16 cellular contexts compared by ENCODE assay signal in the genomic region with DNA sequence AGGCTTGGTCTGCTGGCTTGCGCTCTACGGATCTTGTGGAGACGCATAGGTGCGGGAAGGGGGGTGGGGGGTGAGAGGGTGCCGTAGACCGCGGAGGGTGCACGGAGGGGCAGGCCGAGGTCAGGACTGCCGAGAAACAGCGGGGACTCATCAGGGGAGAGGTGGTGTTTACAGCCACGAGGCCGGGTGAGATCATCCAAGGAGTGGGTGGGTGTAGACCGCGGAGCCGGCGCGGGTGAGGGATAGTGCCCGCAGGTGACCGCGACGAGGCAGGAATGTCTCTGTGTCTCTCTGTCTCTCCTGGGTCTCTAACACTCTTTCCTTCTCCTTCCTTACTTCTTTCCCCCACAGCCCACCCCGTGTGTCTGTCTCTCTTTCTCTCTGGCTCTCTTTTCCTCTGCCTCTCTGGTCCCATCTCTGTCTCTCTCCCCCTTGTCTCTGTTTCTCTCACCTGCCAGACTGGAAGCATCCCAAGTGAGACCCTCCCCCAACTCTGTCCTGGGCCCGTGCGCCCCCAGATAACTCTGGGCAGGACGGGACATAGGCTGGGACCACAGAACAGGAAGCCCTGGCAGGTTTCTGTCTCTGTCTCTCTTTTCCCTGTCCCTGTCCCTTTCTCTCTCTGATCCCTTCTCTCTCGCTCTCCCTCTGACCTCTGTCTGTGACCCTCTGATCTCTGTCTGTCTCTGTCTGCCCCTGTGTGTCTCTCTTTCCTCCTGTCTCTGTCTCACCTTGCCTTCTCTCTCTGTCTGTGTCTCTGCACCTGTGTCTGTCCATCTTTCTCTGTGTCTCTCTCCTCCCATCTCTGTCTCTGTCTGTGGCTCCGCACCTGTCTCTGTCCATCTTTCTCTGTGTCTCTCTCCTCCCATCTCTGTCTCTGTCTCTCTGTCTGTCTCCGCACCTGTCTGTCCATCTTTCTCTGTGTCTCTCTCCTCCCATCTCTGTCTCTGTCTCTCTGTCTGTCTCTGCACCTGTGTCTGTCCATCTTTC. TPM values are rescaled to one million over a fixed set of nuclear protein-coding genes. Genes with fewer than 3 reads are reported as not detected.
DNase-seq lines count a peak whose midpoint lies in the region; ATAC-seq lines count a peak whose summit lies in the region.
"Had no signal": no experiment of that assay in that cellular context is flagged by ENCODE, and none has a peak within 500 bp of the region (broad histone marks: within the 10 kb centered on the region; RNA-seq: fewer than 3 reads in every experiment).

No MANE protein-coding gene starts in this region.

- ATAC-seq in stimulated activated memory B cell treated with anti-CD40 and anti-IgM and Interleukin-4, amounts not matched to agents 10 μg/mL and 1 μg/mL and 100 μg/mL, for 72 hours, result peak; percentile 67
- ATAC-seq: heart right ventricle had no signal

- no peaks in the 10 kb centered on the region for H3K9me3 Mint-ChIP-seq in activated T-cell treated with anti-CD3 and anti-CD28 coated beads, Interleukin-2, amount 50 U/mL, for 24 hours
- no peaks in the 10 kb centered on the region for H3K9me3 Mint-ChIP-seq in stimulated activated memory B cell treated with anti-CD40 and anti-IgM and Interleukin-4, amounts not matched to agents 10 μg/mL and 1 μg/mL and 100 μg/mL, for 72 hours
- H3K9me3 Mint-ChIP-seq: HFFc6 had no signal

- peaks cover 21% of the 10 kb centered on the region for H3K4me1 ChIP-seq in SJCRH30
- no peaks in the 10 kb centered on the region for H3K4me1 ChIP-seq in HAP-1
- H3K4me1 ChIP-seq: colonic mucosa, right lobe of liver had no signal

- peaks cover 12% of the 10 kb centered on the region for H3K27me3 Mint-ChIP-seq in activated T-cell treated with anti-CD3 and anti-CD28 coated beads, Interleukin-2, amount 50 U/mL, for 24 hours
- H3K27me3 Mint-ChIP-seq in stimulated activated memory B cell treated with anti-CD40 and anti-IgM and Interleukin-4, amounts not matched to agents 10 μg/mL and 1 μg/mL and 100 μg/mL, for 72 hours, result peaks cover 8% of the 10 kb centered on the region

- H3K4me1 Mint-ChIP-seq in activated T-cell treated with anti-CD3 and anti-CD28 coated beads, Interleukin-2, amount 50 U/mL, for 24 hours (ENCODE audit: low read depth), result peaks cover 12% of the 10 kb centered on the region
- peaks cover 17% of the 10 kb centered on the region for H3K4me1 Mint-ChIP-seq in stimulated activated memory B cell treated with anti-CD40 and anti-IgM and Interleukin-4, amounts not matched to agents 10 μg/mL and 1 μg/mL and 100 μg/mL, for 72 hours

- no peak overlapping the region for H3K4me3 Mint-ChIP-seq in activated T-cell treated with anti-CD3 and anti-CD28 coated beads, Interleukin-2, amount 50 U/mL, for 24 hours
- H3K4me3 Mint-ChIP-seq in stimulated activated memory B cell treated with anti-CD40 and anti-IgM and Interleukin-4, amounts not matched to agents 10 μg/mL and 1 μg/mL and 100 μg/mL, for 72 hours, result no peak overlapping the region
- H3K4me3 Mint-ChIP-seq: HFFc6 had no signal

- H3K4me3 ChIP-seq in SJCRH30, result peak overlapping the region; percentile 20
- peak overlapping the region; percentile 4; the same call in 1 of the 2 replicates for H3K4me3 ChIP-seq in iPS-18c (ENCODE audit: insufficient read depth, low read depth, low read length)
- H3K4me3 ChIP-seq in HAP-1, result no peak overlapping the region
- H3K4me3 ChIP-seq: colonic mucosa, heart right ventricle, right lobe of liver, thoracic aorta had no signal

- H3K27me3 ChIP-seq in SJCRH30, result no peaks in the 10 kb centered on the region
- peaks cover 30% of the 10 kb centered on the region for H3K27me3 ChIP-seq in HAP-1 (ENCODE audit: low read depth)
- H3K27me3 ChIP-seq: right lobe of liver had no signal

- in situ Hi-C loops in HAP-1 (cut with MboI; ENCODE audit: low sequenced_read_pairs), result loop anchor here (10.0 to 25.0 kb wide), 2 partner anchors 378 to 551 kb away; partner anchors contain the start of gene NAPSA

- no peaks in the 10 kb centered on the region for H3K9me3 ChIP-seq in SJCRH30 (replicated peaks)
- H3K9me3 ChIP-seq in iPS-18c (ENCODE audit: control insufficient read depth, insufficient read depth, low read length), result no peaks in the 10 kb centered on the region
- no peaks in the 10 kb centered on the region for H3K9me3 ChIP-seq in HAP-1
- H3K9me3 ChIP-seq: colonic mucosa, heart right ventricle, right lobe of liver, thoracic aorta had no signal

- peak overlapping the region; percentile 74 for H3K27ac ChIP-seq in SJCRH30
- H3K27ac ChIP-seq: colonic mucosa, heart right ventricle, right lobe of liver, thoracic aorta had no signal

- H3K36me3 Mint-ChIP-seq in activated T-cell treated with anti-CD3 and anti-CD28 coated beads, Interleukin-2, amount 50 U/mL, for 24 hours (ENCODE audit: low read depth), result no peaks in the 10 kb centered on the region
- H3K36me3 Mint-ChIP-seq in stimulated activated memory B cell treated with anti-CD40 and anti-IgM and Interleukin-4, amounts not matched to agents 10 μg/mL and 1 μg/mL and 100 μg/mL, for 72 hours, result no peaks in the 10 kb centered on the region

- H3K36me3 ChIP-seq in SJCRH30, result no peaks in the 10 kb centered on the region
- H3K36me3 ChIP-seq in HAP-1 (replicated peaks), result no peaks in the 10 kb centered on the region
- H3K36me3 ChIP-seq: colonic mucosa, heart right ventricle, right lobe of liver, thoracic aorta had no signal

- DNase-seq in activated T-cell treated with anti-CD3 and anti-CD28 coated beads, Interleukin-2, amount 50 U/mL, for 24 hours, result peak; percentile 48
- no peak for DNase-seq in activated T-cell treated with anti-CD3 and anti-CD28 coated beads, Interleukin-2, amount 50 U/mL, for 1 hour
- peak; percentile 70 to 93 for DNase-seq in SJCRH30
- no peak for DNase-seq in HUDEP-2 (lab: John Stamatoyannopoulos, UW; ENCODE audit: unreplicated experiment in 76 of 76)
- DNase-seq in SKM-1 treated with dmso at 0.1 percent for 144 hours (lab: John Stamatoyannopoulos, UW; ENCODE audit: unreplicated experiment), result no peak
- DNase-seq in HAP-1 (ENCODE audit: low spot score in 2 of 2), result no peak
- DNase-seq: colonic mucosa, erythroblast, heart right ventricle, HFFc6, right lobe of liver, T1000 had no signal

- no peak overlapping the region for H3K27ac Mint-ChIP-seq in activated T-cell treated with anti-CD3 and anti-CD28 coated beads, Interleukin-2, amount 50 U/mL, for 24 hours
- H3K27ac Mint-ChIP-seq in stimulated activated memory B cell treated with anti-CD40 and anti-IgM and Interleukin-4, amounts not matched to agents 10 μg/mL and 1 μg/mL and 100 μg/mL, for 72 hours, result no peak overlapping the region
- H3K27ac Mint-ChIP-seq: HFFc6 had no signal

RNA-seq across cellular contexts. Expression of gene KLK4, which starts 1.8 kb away (rescaled TPM):
- 0.32 and 0.48 TPM in 2 replicates for total RNA-seq in SJCRH30 (2014; rRNA removed; shearing (Covaris generic))
- total RNA-seq: heart right ventricle, HFFc6, liver, right lobe of liver, thoracic aorta had no signal

RNA-seq across cellular contexts. Expression of gene KLK2, which starts 39.8 kb away (rescaled TPM):
- not detected in 2 replicates for total RNA-seq in SJCRH30 (2014; rRNA removed; shearing (Covaris generic))
- total RNA-seq: colonic mucosa, heart right ventricle, HFFc6, liver, right lobe of liver, thoracic aorta had no signal

RNA-seq across cellular contexts. Expression of gene KLK5, which starts 39.8 kb away (rescaled TPM):
- not detected in 2 replicates for total RNA-seq in SJCRH30 (2014; rRNA removed; shearing (Covaris generic))
- total RNA-seq: colonic mucosa, heart right ventricle, HFFc6, liver, right lobe of liver, thoracic aorta had no signal

RNA-seq across cellular contexts. Expression of gene KLK6, which starts 56.4 kb away (rescaled TPM):
- total RNA-seq in SJCRH30 (2014; rRNA removed; shearing (Covaris generic)), result not detected in 2 replicates
- total RNA-seq: colonic mucosa, heart right ventricle, HFFc6, liver, right lobe of liver, thoracic aorta had no signal

RNA-seq across cellular contexts. Expression of gene KLK3, which starts 58.3 kb away (rescaled TPM):
- total RNA-seq in SJCRH30 (2014; rRNA removed; shearing (Covaris generic)), result not detected in 2 replicates
- total RNA-seq: heart right ventricle, HFFc6, liver, right lobe of liver, thoracic aorta had no signal

Comparison
In these comparisons a context has a peak if more than half of its experiments do, and no peak if none do; other contexts are left out.
1. DNase-seq: peak in activated T-cell treated with anti-CD3 and anti-CD28 coated beads, Interleukin-2, amount 50 U/mL, for 24 hours (single experiment) and SJCRH30 (2 of 2); none in activated T-cell treated with anti-CD3 and anti-CD28 coated beads, Interleukin-2, amount 50 U/mL, for 1 hour (single experiment), HUDEP-2 (0 of 76), SKM-1 treated with dmso at 0.1 percent for 144 hours (single experiment) and HAP-1 (0 of 2).